29 cellular contexts compared by ENCODE assay signal in the genomic region with DNA sequence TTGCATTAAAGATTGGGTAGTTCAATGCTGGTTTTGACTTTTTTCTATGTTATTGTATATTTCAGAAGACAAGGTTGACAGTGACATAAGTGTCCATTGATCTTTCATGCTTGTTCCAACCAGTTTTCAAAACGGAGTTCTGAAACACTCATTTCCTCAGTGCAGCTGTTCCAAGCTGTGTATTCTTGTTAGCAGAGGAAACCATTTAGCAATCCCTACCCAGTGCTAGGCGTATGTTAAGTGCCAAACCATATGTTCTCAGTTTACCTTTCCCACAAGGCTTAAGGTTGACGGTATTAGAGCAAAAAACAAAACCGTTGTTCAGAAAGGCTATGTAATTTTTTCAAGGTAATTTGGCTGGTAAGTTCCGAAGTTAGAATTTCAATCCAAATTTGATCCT.
"Had no signal": no experiment of that assay in that cellular context is flagged by ENCODE, and none has a peak within 500 bp of the region (broad histone marks: within the 10 kb centered on the region; RNA-seq: fewer than 3 reads in every experiment).

No MANE protein-coding gene starts in this region.

- H3K9me3 Mint-ChIP-seq: activated naive CD8-positive, alpha-beta T cell treated with anti-CD3 and anti-CD28 coated beads for 36 hours; brain; naive thymus-derived CD8-positive, alpha-beta T cell; stimulated activated effector memory CD8-positive, alpha-beta T cell treated with anti-CD3 and anti-CD28 coated beads, Interleukin-12 subunit alpha, Interleukin-12 subunit beta, amount 100 ng/mL, for 72 hours; stimulated activated naive CD8-positive, alpha-beta T cell treated with anti-CD3 and anti-CD28 coated beads, Interleukin-15, Interleukin-2, amounts not matched to agents 100 ng/mL and 50 ng/mL, for 24 hours; T-helper 1 cell treated with Interleukin-12 subunit alpha and Interleukin-12 subunit beta and Interleukin-4 antibody, amounts not matched to agents 30 μg/mL and 1 μg/mL, for 36 hours had no signal

- H3K4me3 Mint-ChIP-seq: activated CD8-positive, alpha-beta memory T cell treated with anti-CD3 and anti-CD28 coated beads, Interleukin-2, amount 10 ng/mL, durations not matched to agents 7 days and 5 days; activated CD8-positive, alpha-beta T cell treated with anti-CD3 and anti-CD28 coated beads, Interleukin-2, amount 10 ng/mL, durations not matched to agents 7 days and 5 days; activated naive CD8-positive, alpha-beta T cell treated with anti-CD3 and anti-CD28 coated beads for 36 hours; brain; naive thymus-derived CD8-positive, alpha-beta T cell; stimulated activated effector memory CD8-positive, alpha-beta T cell treated with anti-CD3 and anti-CD28 coated beads, Interleukin-12 subunit alpha, Interleukin-12 subunit beta, amount 100 ng/mL, for 72 hours; stimulated activated naive CD8-positive, alpha-beta T cell treated with anti-CD3 and anti-CD28 coated beads, Interleukin-15, Interleukin-2, amounts not matched to agents 100 ng/mL and 50 ng/mL, for 24 hours; T-helper 1 cell treated with Interleukin-12 subunit alpha and Interleukin-12 subunit beta and Interleukin-4 antibody, amounts not matched to agents 30 μg/mL and 1 μg/mL, for 36 hours had no signal

- H3K27ac Mint-ChIP-seq: activated CD8-positive, alpha-beta memory T cell treated with anti-CD3 and anti-CD28 coated beads, Interleukin-2, amount 10 ng/mL, durations not matched to agents 7 days and 5 days; activated CD8-positive, alpha-beta T cell treated with anti-CD3 and anti-CD28 coated beads, Interleukin-2, amount 10 ng/mL, durations not matched to agents 7 days and 5 days; activated naive CD8-positive, alpha-beta T cell treated with anti-CD3 and anti-CD28 coated beads for 36 hours; stimulated activated effector memory CD8-positive, alpha-beta T cell treated with anti-CD3 and anti-CD28 coated beads, Interleukin-12 subunit alpha, Interleukin-12 subunit beta, amount 100 ng/mL, for 72 hours; stimulated activated naive CD8-positive, alpha-beta T cell treated with anti-CD3 and anti-CD28 coated beads, Interleukin-15, Interleukin-2, amounts not matched to agents 100 ng/mL and 50 ng/mL, for 24 hours; T-helper 1 cell treated with Interleukin-12 subunit alpha and Interleukin-12 subunit beta and Interleukin-4 antibody, amounts not matched to agents 30 μg/mL and 1 μg/mL, for 36 hours had no signal

- ATAC-seq: activated CD8-positive, alpha-beta memory T cell treated with anti-CD3 and anti-CD28 coated beads, Interleukin-2, amount 10 ng/mL, durations not matched to agents 7 days and 5 days; activated CD8-positive, alpha-beta T cell treated with anti-CD3 and anti-CD28 coated beads, Interleukin-2, amount 10 ng/mL, durations not matched to agents 7 days and 5 days; esophagus mucosa; heart right ventricle; left lobe of liver; lower lobe of right lung; naive thymus-derived CD8-positive, alpha-beta T cell; stimulated activated effector memory CD8-positive, alpha-beta T cell treated with anti-CD3 and anti-CD28 coated beads, Interleukin-12 subunit alpha, Interleukin-12 subunit beta, amount 100 ng/mL, for 72 hours had no signal

- DNase-seq: activated CD4-positive, alpha-beta T cell treated with anti-CD3 and anti-CD28 coated beads for 1 hour; activated CD4-positive, alpha-beta T cell treated with anti-CD3 and anti-CD28 coated beads, Interleukin-2, amount 50 U/mL, for 1 hour; activated CD8-positive, alpha-beta memory T cell treated with anti-CD3 and anti-CD28 coated beads, Interleukin-2, amount 10 ng/mL, durations not matched to agents 7 days and 5 days; activated CD8-positive, alpha-beta T cell treated with anti-CD3 and anti-CD28 coated beads, Interleukin-2, amount 10 ng/mL, durations not matched to agents 7 days and 5 days; activated naive CD4-positive, alpha-beta T cell treated with Interleukin-2 at 50 U/mL for 16 hours; activated naive CD8-positive, alpha-beta T cell treated with anti-CD3 and anti-CD28 coated beads for 36 hours; activated T-cell treated with anti-CD3 and anti-CD28 coated beads, Interleukin-2, amount 50 U/mL, for 48 hours; adrenal gland; aorta; dorsolateral prefrontal cortex; effector memory CD4-positive, alpha-beta T cell; foreskin fibroblast; heart right ventricle; kidney glomerular epithelial cell; lower lobe of right lung; mesenchymal stem cell; naive thymus-derived CD8-positive, alpha-beta T cell; posterior cingulate gyrus; sigmoid colon; small intestine; stimulated activated CD4-positive, alpha-beta T cell treated with anti-CD3 and anti-CD28 coated beads, Interleukin-4, amount 100 ng/mL, for 24 hours; T1000; upper lobe of left lung had no signal

- H3K27me3 Mint-ChIP-seq: activated CD8-positive, alpha-beta memory T cell treated with anti-CD3 and anti-CD28 coated beads, Interleukin-2, amount 10 ng/mL, durations not matched to agents 7 days and 5 days; activated naive CD8-positive, alpha-beta T cell treated with anti-CD3 and anti-CD28 coated beads for 36 hours; brain; naive thymus-derived CD8-positive, alpha-beta T cell; stimulated activated naive CD8-positive, alpha-beta T cell treated with anti-CD3 and anti-CD28 coated beads, Interleukin-15, Interleukin-2, amounts not matched to agents 100 ng/mL and 50 ng/mL, for 24 hours had no signal

- FAIRE-seq: small intestine had no signal
